In genomic region chr6:11428351-11428750, GRCh38 we compare ENCODE assay signal across 1 cellular context.
TF ChIP-seq lines count a peak whose summit lies in the region.

No MANE protein-coding gene starts in this region.

TF ChIP-seq in HepG2, 621 proteins besides CTCF, POLR2A, EP300 and RAD21 (continued from another document):
- TF ChIP-seq MTERF4 (CRISPR knock-in tag; IDR thresholded peaks at IDR 0.05) (peak; percentile 49; the same call in 1 of the 2 replicates), HNF1A (IDR thresholded peaks at IDR 0.05; ENCODE audit: low read depth) (0 out of 2 replicates have a peak, but pooled peaks have one; percentile 3), HNF1A (CRISPR knock-in tag; IDR thresholded peaks at IDR 0.05; ENCODE audit: borderline replicate concordance) (no peak), CC2D1A (CRISPR knock-in tag; IDR thresholded peaks at IDR 0.05) (0 out of 2 replicates have a peak, but pooled peaks have one; percentile 77), PRDM15 (CRISPR knock-in tag; IDR thresholded peaks at IDR 0.05) (no peak), MEIS1 (CRISPR knock-in tag; IDR thresholded peaks at IDR 0.05; ENCODE audit: borderline replicate concordance) (0 out of 2 replicates have a peak, but pooled peaks have one; percentile 3), ZNF883 (CRISPR knock-in tag; IDR thresholded peaks at IDR 0.05; ENCODE audit: not compliant biosample characterization) (no peak), CBX2 (IDR thresholded peaks at IDR 0.05; ENCODE audit: low read depth, low read length) (no peak), CBX2 (CRISPR knock-in tag; IDR thresholded peaks at IDR 0.05; ENCODE audit: low read depth) (no peak), ATF1 (CRISPR knock-in tag; IDR thresholded peaks at IDR 0.05) (no peak), ZBTB21 (CRISPR knock-in tag; IDR thresholded peaks at IDR 0.05) (no peak), KLF15 (CRISPR knock-in tag; IDR thresholded peaks at IDR 0.05; ENCODE audit: borderline replicate concordance) (no peak), ZNF703 (CRISPR knock-in tag; IDR thresholded peaks at IDR 0.05; ENCODE audit: borderline replicate concordance) (no peak)
